In the genomic region with DNA sequence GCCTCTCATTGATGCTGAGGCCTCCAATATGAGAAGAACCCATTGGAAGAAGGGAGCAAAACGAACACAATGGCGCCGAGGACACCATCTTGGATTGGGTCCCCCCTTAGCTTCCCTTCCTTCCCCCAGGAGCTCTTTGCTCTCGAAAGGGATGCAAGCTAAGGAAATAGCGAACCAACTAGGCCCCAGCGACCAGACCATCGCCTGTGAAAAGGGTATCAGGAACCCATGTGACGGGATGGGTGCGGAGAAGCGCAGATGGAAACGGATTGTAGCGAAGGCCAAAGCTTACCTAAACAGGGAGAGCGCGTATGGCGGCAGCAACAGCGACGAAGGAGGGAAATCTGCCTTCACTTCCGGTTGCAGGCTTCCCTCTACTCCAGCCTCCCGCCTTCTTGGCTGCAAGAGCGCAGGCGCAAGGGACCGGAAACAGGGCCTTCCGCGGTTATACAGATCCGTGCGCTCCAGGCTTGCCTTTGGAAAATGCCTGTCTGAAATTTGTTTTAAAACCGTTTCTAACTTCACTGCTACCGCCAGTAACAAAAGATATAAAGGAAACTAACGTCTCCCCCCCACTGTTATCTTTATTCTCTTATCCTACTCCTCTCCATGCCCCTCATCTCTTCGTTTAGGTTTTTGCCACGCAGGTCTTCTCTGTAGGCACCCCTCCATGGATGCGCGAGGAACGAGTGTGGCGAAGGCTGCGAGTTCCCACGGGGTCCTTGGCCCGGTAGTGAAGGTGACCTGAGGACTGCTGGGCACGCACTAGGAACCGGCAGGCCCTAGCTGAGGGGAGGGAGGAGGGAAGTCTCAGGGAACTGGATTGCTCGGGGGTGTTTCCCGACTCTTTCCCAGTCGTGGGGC, we compare ENCODE assay signal across 8 cellular contexts. TPM values are rescaled to one million over a fixed set of nuclear protein-coding genes. Genes with fewer than 3 reads are reported as not detected.
A peak's percentile ranks its signal among the peaks of the same experiment; 100 is the strongest.
DNase-seq lines count a peak whose midpoint lies in the region; ATAC-seq and TF ChIP-seq lines count a peak whose summit lies in the region.

A gene (minus strand): TSS at position 346 of the 864 bp plus-strand sequence. CDS start 1,471 bp downstream, outside the sequence.

- peaks cover 42% of the 10 kb centered on the region for H3K4me1 Mint-ChIP-seq in activated T-helper 2 cell treated with anti-CD3 and anti-CD28 coated beads, Interferon-gamma antibody, Interleukin-2, Interleukin-4, amounts not matched to agents 10 μg/mL and 5 μg/mL and 100 μg/mL, durations not matched to agents 14 hours and 24 hours and 36 hours (ENCODE audit: low read depth)
- peaks cover 49 to 56% of the 10 kb centered on the region in 2 donors for H3K4me1 Mint-ChIP-seq in natural killer cell

- H3K36me3 Mint-ChIP-seq in activated T-helper 2 cell treated with anti-CD3 and anti-CD28 coated beads, Interferon-gamma antibody, Interleukin-2, Interleukin-4, amounts not matched to agents 10 μg/mL and 5 μg/mL and 100 μg/mL, durations not matched to agents 14 hours and 24 hours and 36 hours (ENCODE audit: low read depth), result peaks cover 43% of the 10 kb centered on the region
- peaks cover 24% of the 10 kb centered on the region for H3K36me3 Mint-ChIP-seq in natural killer cell

- ATAC-seq in natural killer cell, result peak; percentile 69 to 86 (median 77)

- peaks cover 61% of the 10 kb centered on the region for H3K36me3 ChIP-seq in DOHH2 (ENCODE audit: control insufficient read depth, low read length)

- intact Hi-C loops in activated T-helper 2 cell treated with anti-CD3 and anti-CD28 coated beads, Interferon-gamma antibody, Interleukin-2, Interleukin-4, amounts not matched to agents 10 μg/mL and 5 μg/mL and 100 μg/mL, durations not matched to agents 14 hours and 24 hours and 36 hours (cut with micrococcal nuclease), result loop anchor here (1.0 to 10.0 kb wide), 4 partner anchors 49 to 927 kb away; a partner anchor contains a TSS
- intact Hi-C loops in natural killer cell (cut with micrococcal nuclease), result loop anchor here (1.0 to 10.0 kb wide), 5 partner anchors 49 to 290 kb away; a partner anchor contains a TSS

- no peaks in the 10 kb centered on the region for H3K27me3 Mint-ChIP-seq in activated T-helper 2 cell treated with anti-CD3 and anti-CD28 coated beads, Interferon-gamma antibody, Interleukin-2, Interleukin-4, amounts not matched to agents 10 μg/mL and 5 μg/mL and 100 μg/mL, durations not matched to agents 14 hours and 24 hours and 36 hours (ENCODE audit: low read depth)
- no peaks in the 10 kb centered on the region for H3K27me3 Mint-ChIP-seq in natural killer cell (ENCODE audit: low read depth in 2 of 2)

- TF ChIP-seq CTCF in DOHH2 (IDR thresholded peaks at IDR 0.05; ENCODE audit: low read depth, low read length, poor library complexity, severe bottlenecking) (peak; percentile 16), fibroblast of mammary gland (conservative IDR thresholded peaks at IDR 0.05; ENCODE audit: control insufficient read depth, insufficient read depth, low read depth, low read length) (no peak), natural killer cell (IDR thresholded peaks at IDR 0.05) (no peak)

- TF ChIP-seq POLR2A in Raji (IDR thresholded peaks at IDR 0.05; ENCODE audit: insufficient read depth, low read depth, low read length), result peak; percentile 96

- H3K4me1 ChIP-seq in DOHH2 (ENCODE audit: control insufficient read depth, low read length), result peaks cover 54% of the 10 kb centered on the region

- peak within 1 kb of the TSS; percentile 98 for H3K4me3 Mint-ChIP-seq in activated T-helper 2 cell treated with anti-CD3 and anti-CD28 coated beads, Interferon-gamma antibody, Interleukin-2, Interleukin-4, amounts not matched to agents 10 μg/mL and 5 μg/mL and 100 μg/mL, durations not matched to agents 14 hours and 24 hours and 36 hours (ENCODE audit: low read depth)
- H3K4me3 Mint-ChIP-seq in natural killer cell, result peak within 1 kb of the TSS; percentile 99

- no peaks in the 10 kb centered on the region for H3K9me2 ChIP-seq in DOHH2 (replicated peaks; ENCODE audit: control insufficient read depth, low read length)

- H3K4me2 ChIP-seq in DOHH2 (ENCODE audit: low read length), result peak within 1 kb of the TSS; percentile 70

- peak within 1 kb of the TSS; percentile 88 for H3K27ac ChIP-seq in DOHH2 (ENCODE audit: low read depth, low read length)

- DNase-seq in GOT3 (lab: John Stamatoyannopoulos, UW) (peak; percentile 76), LoVo (ENCODE audit: low spot score) (peak; percentile 97), fibroblast of mammary gland (ENCODE audit: low read depth) (peak; percentile 97), natural killer cell (peak; percentile 85)
- DNase-seq in activated T-helper 2 cell treated with anti-CD3 and anti-CD28 coated beads, Interferon-gamma antibody, Interleukin-2, Interleukin-4, amounts not matched to agents 10 μg/mL and 5 μg/mL and 100 μg/mL, durations not matched to agents 14 hours and 24 hours and 36 hours (ENCODE audit: low spot score), result peak; percentile 94
- DNase-seq in stimulated activated naive CD4-positive, alpha-beta T cell (lab: John Stamatoyannopoulos, UW), result peak; percentile 89 to 95 (median 92)

- H3K79me2 ChIP-seq in DOHH2 (ENCODE audit: control insufficient read depth, low read length), result peaks cover 68% of the 10 kb centered on the region

- H3K9me3 Mint-ChIP-seq in activated T-helper 2 cell treated with anti-CD3 and anti-CD28 coated beads, Interferon-gamma antibody, Interleukin-2, Interleukin-4, amounts not matched to agents 10 μg/mL and 5 μg/mL and 100 μg/mL, durations not matched to agents 14 hours and 24 hours and 36 hours, result no peaks in the 10 kb centered on the region
- H3K9me3 Mint-ChIP-seq in natural killer cell, result no peaks in the 10 kb centered on the region

- H3K27me3 ChIP-seq in DOHH2 (ENCODE audit: control insufficient read depth, low read length), result no peaks in the 10 kb centered on the region

- H3K9me3 ChIP-seq in DOHH2 (ENCODE audit: control insufficient read depth, insufficient read depth, low read length), result no peaks in the 10 kb centered on the region

- peak within 1 kb of the TSS; percentile 95 for H3K27ac Mint-ChIP-seq in activated T-helper 2 cell treated with anti-CD3 and anti-CD28 coated beads, Interferon-gamma antibody, Interleukin-2, Interleukin-4, amounts not matched to agents 10 μg/mL and 5 μg/mL and 100 μg/mL, durations not matched to agents 14 hours and 24 hours and 36 hours
- H3K27ac Mint-ChIP-seq in natural killer cell, result peak within 1 kb of the TSS; percentile 94 to 96

- peaks cover 28% of the 10 kb centered on the region for H4K20me1 ChIP-seq in DOHH2 (ENCODE audit: control insufficient read depth, insufficient read depth, low read depth, low read length)

- peaks cover 20% of the 10 kb centered on the region for H3F3A ChIP-seq in DOHH2 (ENCODE audit: control insufficient read depth, insufficient read depth)

- H3K4me3 ChIP-seq in DOHH2 (ENCODE audit: low read length) (peak within 1 kb of the TSS; percentile 98), fibroblast of mammary gland (ENCODE audit: control insufficient read depth, low read depth, low read length) (peak within 1 kb of the TSS; percentile 100)

RNA-seq across cellular contexts. Expression of the gene that starts here (rescaled TPM):
- 579 and 583 TPM in 2 replicates for total RNA-seq in activated T-helper 2 cell treated with anti-CD3 and anti-CD28 coated beads, Interferon-gamma antibody, Interleukin-2, Interleukin-4, amounts not matched to agents 10 μg/mL and 5 μg/mL and 100 μg/mL, durations not matched to agents 14 hours and 24 hours and 36 hours
- 100 to 1,000 TPM; 506 to 571 (median 534) TPM for total RNA-seq in natural killer cell

Comparison
In these comparisons a context has a peak if more than half of its experiments do, and no peak if none do; other contexts are left out.
1. Peak in every context shown above with its lines: DNase-seq, ATAC-seq, H3K4me3 ChIP-seq and H3K27ac ChIP-seq.